Comparison of ENCODE assay signal across 2 cellular contexts in the genomic region with DNA sequence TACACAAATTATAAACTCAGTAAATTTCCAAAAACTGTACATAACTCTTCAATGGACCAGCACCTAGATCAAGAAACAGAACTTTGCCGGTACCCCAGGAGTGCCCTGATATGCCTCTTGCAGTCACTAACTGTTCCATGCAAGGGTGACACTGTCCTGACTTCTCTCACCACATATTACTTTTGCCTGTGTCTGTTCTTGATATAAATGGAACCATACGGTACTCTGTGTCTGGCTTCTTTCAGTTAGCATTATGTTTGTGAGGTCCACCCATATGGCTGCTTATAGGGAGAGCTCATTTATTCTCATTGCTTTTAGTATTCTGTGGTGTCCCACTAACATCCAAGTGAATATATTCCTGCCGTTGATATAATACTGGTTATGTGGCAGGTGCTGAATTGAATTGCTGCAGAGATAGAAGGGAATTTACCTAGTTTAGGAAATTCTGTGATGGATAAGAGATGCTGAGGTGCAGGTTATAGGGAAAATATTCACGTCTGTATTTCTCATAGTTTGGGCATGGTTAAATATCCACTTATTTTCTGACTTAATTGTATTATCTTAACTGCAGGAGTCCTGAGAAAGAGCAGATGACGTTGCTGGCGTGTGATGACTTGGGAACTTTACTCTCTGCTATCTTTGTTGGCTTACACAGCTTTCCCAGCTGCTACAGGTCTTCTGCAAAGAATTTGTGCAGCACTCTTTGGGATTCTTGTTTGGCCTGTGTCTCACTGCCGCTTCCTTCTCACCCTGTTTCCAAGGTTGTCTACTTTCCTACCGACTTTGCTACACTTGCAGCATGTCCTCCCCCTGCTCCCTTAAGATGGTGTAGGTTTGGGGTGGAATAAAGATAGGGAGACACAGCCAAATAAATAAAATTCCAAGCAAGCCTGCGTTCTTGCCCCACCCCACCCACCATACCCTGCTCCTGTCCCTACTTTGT.
TF ChIP-seq lines count a peak whose summit lies in the region.

No MANE protein-coding gene starts in this region.

TF ChIP-seq in HEK293, 187 proteins besides CTCF, POLR2A, EP300 and RAD21 (continued from another document):
- TF ChIP-seq SCRT2 (tag by site-specific recombination; IDR thresholded peaks at IDR 0.05) (peak; percentile 81), ZNF664 (tag by site-specific recombination; IDR thresholded peaks at IDR 0.05) (0 out of 2 replicates have a peak, but pooled peaks have one; percentile 9), TRIM28 (IDR thresholded peaks at IDR 0.05; ENCODE audit: borderline replicate concordance, low read length) (peak; percentile 32; the same call in 1 of the 2 replicates), ZNF404 (tag by site-specific recombination; IDR thresholded peaks at IDR 0.05) (no peak), SCRT1 (tag by site-specific recombination; IDR thresholded peaks at IDR 0.05; ENCODE audit: borderline replicate concordance) (no peak)
- TF ChIP-seq, protein P1, sequence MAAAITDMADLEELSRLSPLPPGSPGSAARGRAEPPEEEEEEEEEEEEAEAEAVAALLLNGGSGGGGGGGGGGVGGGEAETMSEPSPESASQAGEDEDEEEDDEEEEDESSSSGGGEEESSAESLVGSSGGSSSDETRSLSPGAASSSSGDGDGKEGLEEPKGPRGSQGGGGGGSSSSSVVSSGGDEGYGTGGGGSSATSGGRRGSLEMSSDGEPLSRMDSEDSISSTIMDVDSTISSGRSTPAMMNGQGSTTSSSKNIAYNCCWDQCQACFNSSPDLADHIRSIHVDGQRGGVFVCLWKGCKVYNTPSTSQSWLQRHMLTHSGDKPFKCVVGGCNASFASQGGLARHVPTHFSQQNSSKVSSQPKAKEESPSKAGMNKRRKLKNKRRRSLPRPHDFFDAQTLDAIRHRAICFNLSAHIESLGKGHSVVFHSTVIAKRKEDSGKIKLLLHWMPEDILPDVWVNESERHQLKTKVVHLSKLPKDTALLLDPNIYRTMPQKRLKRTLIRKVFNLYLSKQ (tag by site-specific recombination; IDR thresholded peaks at IDR 0.05; ENCODE audit: borderline replicate concordance), result no peak

TF ChIP-seq in SK-N-SH treated with all-trans-retinoic acid at 6 μM for 48 hours, 23 proteins besides CTCF, POLR2A, EP300 and RAD21 (continued from another document):
- TF ChIP-seq ZFP3 (CRISPR knock-in tag; IDR thresholded peaks at IDR 0.05) (peak; percentile 79; the same call in 1 of the 2 replicates), ARNTL (CRISPR knock-in tag; IDR thresholded peaks at IDR 0.05; ENCODE audit: borderline replicate concordance, low read depth) (no peak), ISL1 (CRISPR knock-in tag; IDR thresholded peaks at IDR 0.05) (peak; percentile 85), ZFP30 (CRISPR knock-in tag; IDR thresholded peaks at IDR 0.05) (no peak), GLIS3 (CRISPR knock-in tag; IDR thresholded peaks at IDR 0.05) (peak; percentile 78; the same call in 1 of the 2 replicates), SNAI2 (CRISPR knock-in tag; IDR thresholded peaks at IDR 0.05) (peak; percentile 65; the same call in 1 of the 2 replicates), TCF4 (CRISPR knock-in tag; IDR thresholded peaks at IDR 0.05; ENCODE audit: borderline replicate concordance) (peak; percentile 88)
- TF ChIP-seq, protein P2, sequence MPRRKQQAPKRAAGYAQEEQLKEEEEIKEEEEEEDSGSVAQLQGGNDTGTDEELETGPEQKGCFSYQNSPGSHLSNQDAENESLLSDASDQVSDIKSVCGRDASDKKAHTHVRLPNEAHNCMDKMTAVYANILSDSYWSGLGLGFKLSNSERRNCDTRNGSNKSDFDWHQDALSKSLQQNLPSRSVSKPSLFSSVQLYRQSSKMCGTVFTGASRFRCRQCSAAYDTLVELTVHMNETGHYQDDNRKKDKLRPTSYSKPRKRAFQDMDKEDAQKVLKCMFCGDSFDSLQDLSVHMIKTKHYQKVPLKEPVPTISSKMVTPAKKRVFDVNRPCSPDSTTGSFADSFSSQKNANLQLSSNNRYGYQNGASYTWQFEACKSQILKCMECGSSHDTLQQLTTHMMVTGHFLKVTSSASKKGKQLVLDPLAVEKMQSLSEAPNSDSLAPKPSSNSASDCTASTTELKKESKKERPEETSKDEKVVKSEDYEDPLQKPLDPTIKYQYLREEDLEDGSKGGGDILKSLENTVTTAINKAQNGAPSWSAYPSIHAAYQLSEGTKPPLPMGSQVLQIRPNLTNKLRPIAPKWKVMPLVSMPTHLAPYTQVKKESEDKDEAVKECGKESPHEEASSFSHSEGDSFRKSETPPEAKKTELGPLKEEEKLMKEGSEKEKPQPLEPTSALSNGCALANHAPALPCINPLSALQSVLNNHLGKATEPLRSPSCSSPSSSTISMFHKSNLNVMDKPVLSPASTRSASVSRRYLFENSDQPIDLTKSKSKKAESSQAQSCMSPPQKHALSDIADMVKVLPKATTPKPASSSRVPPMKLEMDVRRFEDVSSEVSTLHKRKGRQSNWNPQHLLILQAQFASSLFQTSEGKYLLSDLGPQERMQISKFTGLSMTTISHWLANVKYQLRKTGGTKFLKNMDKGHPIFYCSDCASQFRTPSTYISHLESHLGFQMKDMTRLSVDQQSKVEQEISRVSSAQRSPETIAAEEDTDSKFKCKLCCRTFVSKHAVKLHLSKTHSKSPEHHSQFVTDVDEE (CRISPR knock-in tag; IDR thresholded peaks at IDR 0.05), result 0 out of 2 replicates have a peak, but pooled peaks have one; percentile 65
TF ChIP-seq in SK-N-SH treated with all-trans-retinoic acid at 6 μM for 48 hours: peak in this region for 9.
